Comparison of ENCODE assay signal across 8 cellular contexts in genomic region chr3:75258821-75259220, GRCh38.
A peak's percentile ranks its signal among the peaks of the same experiment; 100 is the strongest.
DNase-seq lines count a peak whose midpoint lies in the region; ATAC-seq, FAIRE-seq and TF ChIP-seq lines count a peak whose summit lies in the region.
"Not testable (repeated sequence)": the region's sequence is repeated elsewhere in the genome, so short reads cannot be mapped to it uniquely, and the experiment has no call there.

No MANE protein-coding gene starts in this region.

- ATAC-seq in GM18502 (IDR thresholded peaks at IDR 0.05; ENCODE audit: poor library complexity, unreplicated experiment) (peak; percentile 64), HG02884 (IDR thresholded peaks at IDR 0.05; ENCODE audit: unreplicated experiment) (peak; percentile 79)

- H3K36me3 ChIP-seq in Peyer's patch; bronchial epithelial cell (ENCODE audit: control insufficient read depth, insufficient read depth, low read length); cardiac muscle cell; parathyroid adenoma (ENCODE audit: control insufficient read depth, insufficient read depth, low read length): not testable (repeated sequence)

- not testable (repeated sequence) for H2AFZ ChIP-seq in parathyroid adenoma

- not testable (repeated sequence) for FAIRE-seq in bronchial epithelial cell (lab: Jason Lieb, UNC)

- TF ChIP-seq CTCF in AG09319 (IDR thresholded peaks at IDR 0.05; ENCODE audit: low read depth, low read length) = peak; percentile 28
- peak; percentile 3 for TF ChIP-seq CTCF in NB4 (IDR thresholded peaks at IDR 0.05; ENCODE audit: low read depth, low read length)
- peak in 4 of 6 experiments; percentile 14 to 48 (median 46) for TF ChIP-seq CTCF in Peyer's patch (IDR thresholded peaks at IDR 0.05)
- TF ChIP-seq CTCF in bronchial epithelial cell (IDR thresholded peaks at IDR 0.05; ENCODE audit: insufficient read depth, low read length, severe bottlenecking) = peak; percentile 20
- TF ChIP-seq CTCF in cardiac muscle cell (IDR thresholded peaks at IDR 0.05; ENCODE audit: low read depth, low read length) = peak; percentile 31
- peak; percentile 42 for TF ChIP-seq CTCF in parathyroid adenoma (IDR thresholded peaks at IDR 0.05)

- not testable (repeated sequence) for H3K4me1 ChIP-seq in Peyer's patch; cardiac muscle cell (ENCODE audit: low read depth); parathyroid adenoma

- not testable (repeated sequence) for H3K4me3 ChIP-seq in NB4 (ENCODE audit: low read depth, low read length); Peyer's patch; bronchial epithelial cell (ENCODE audit: low read depth, low read length); cardiac muscle cell; parathyroid adenoma (ENCODE audit: low read depth, low read length)

- DNase-seq in AG09319 (ENCODE audit: extremely low read depth, low read depth); Peyer's patch: not testable (repeated sequence)
- peak; percentile 4 for DNase-seq in NB4 (ENCODE audit: low read depth)
- DNase-seq in bronchial epithelial cell (ENCODE audit: low read depth) = peak; percentile 23
- DNase-seq in cardiac muscle cell (ENCODE audit: low read depth in 1 of 2, low spot score in 1 of 2) = peak; percentile 11 to 18

- not testable (repeated sequence) for H3K9me3 ChIP-seq in Peyer's patch; cardiac muscle cell (ENCODE audit: low read depth); parathyroid adenoma (ENCODE audit: control insufficient read depth, low read length)

- H3K9ac ChIP-seq in parathyroid adenoma = not testable (repeated sequence)

- not testable (repeated sequence) for H3K79me2 ChIP-seq in parathyroid adenoma

- H3K27me3 ChIP-seq in Peyer's patch; bronchial epithelial cell (ENCODE audit: control insufficient read depth, insufficient read depth, low read length); cardiac muscle cell; parathyroid adenoma (ENCODE audit: control insufficient read depth, insufficient read depth, low read length): not testable (repeated sequence)

- not testable (repeated sequence) for H3K27ac ChIP-seq in Peyer's patch, cardiac muscle cell, parathyroid adenoma

- not testable (repeated sequence) for H3K4me2 ChIP-seq in parathyroid adenoma (ENCODE audit: low read length)

- TF ChIP-seq POLR2A in NB4 (IDR thresholded peaks at IDR 0.05; ENCODE audit: extremely low read depth, insufficient read length); Peyer's patch (IDR thresholded peaks at IDR 0.05): not testable (repeated sequence)
